ENCODE assay signal across 20 cellular contexts in the genomic region with DNA sequence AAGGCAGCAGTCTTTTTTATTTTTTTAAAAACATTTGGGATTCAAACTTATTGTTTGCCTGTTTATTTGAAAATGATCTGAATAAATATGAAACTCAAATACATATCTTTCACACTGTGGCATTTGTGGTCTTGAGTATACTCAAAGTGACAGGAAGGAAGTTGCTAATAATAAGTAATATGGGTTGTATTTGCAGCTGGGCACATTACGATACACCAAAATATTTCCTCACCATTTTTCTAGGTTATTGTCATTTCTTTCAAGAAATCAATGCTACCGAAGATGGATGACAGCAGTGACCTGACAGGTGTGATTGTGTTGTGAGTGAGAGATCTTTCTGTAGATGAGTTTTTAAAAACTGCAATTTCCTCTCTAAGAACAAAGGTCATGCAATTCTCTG.
"Had no signal": no experiment of that assay in that cellular context is flagged by ENCODE, and none has a peak within 500 bp of the region (broad histone marks: within the 10 kb centered on the region; RNA-seq: fewer than 3 reads in every experiment).

No MANE protein-coding gene starts in this region.

- DNase-seq: KBM-7, NCI-H1092, NCI-H1105 treated with DMSO at 0.1 percent for 48 hours, NCI-H1417 treated with DMSO at 0.1 percent for 48 hours, NCI-H146, NCI-H1694 treated with DMSO at 0.1 percent for 48 hours, NCI-H1930, NCI-H2081, NCI-H2107, NCI-H2227 treated with DMSO at 0.1 percent for 48 hours, NCI-H524, NCI-H526 treated with DMSO at 0.1 percent for 48 hours, PC-3, SHP77, SK-N-SH, SW 1271, T-cell had no signal

- H3K9me3 ChIP-seq: SK-N-SH had no signal

- ATAC-seq: Panc1, PC-3, T-cell had no signal

- H3K27ac ChIP-seq: HL-60, RWPE1 had no signal

- H3K9ac ChIP-seq: SK-N-SH had no signal

- H3K9me2 ChIP-seq: SK-N-SH had no signal

- H3K4me2 ChIP-seq: SK-N-SH had no signal
